19 cellular contexts compared by ENCODE assay signal in the genomic region with DNA sequence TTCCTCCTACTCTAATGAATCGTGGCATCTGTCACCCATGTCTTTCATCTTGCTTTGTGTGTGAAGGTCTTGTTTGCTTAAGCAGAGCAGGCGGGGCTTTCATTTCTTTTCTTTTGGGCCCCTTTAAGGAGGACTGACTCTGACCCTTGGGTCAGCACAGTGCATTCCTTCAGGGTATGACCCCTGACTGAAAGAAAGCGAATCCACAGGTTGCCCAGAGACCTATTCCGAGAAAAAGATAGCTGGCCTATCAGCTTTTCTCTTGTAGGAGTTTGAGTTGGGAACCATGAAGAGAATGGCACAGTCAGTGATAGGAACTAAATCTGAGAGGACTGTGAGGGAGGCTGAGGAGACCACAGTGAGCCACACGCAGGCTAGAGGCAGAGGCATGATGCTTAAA.
A peak's percentile ranks its signal among the peaks of the same experiment; 100 is the strongest.
DNase-seq lines count a peak whose midpoint lies in the region; ATAC-seq and TF ChIP-seq lines count a peak whose summit lies in the region.
"Had no signal": no experiment of that assay in that cellular context is flagged by ENCODE, and none has a peak within 500 bp of the region (broad histone marks: within the 10 kb centered on the region; RNA-seq: fewer than 3 reads in every experiment).

No MANE protein-coding gene starts in this region.

- no peak overlapping the region for H3K9ac ChIP-seq in DND-41 (ENCODE audit: low read depth, low read length)

- no peak for TF ChIP-seq EP300 in suprapubic skin (IDR thresholded peaks at IDR 0.05)

- no peaks in the 10 kb centered on the region for H3K4me1 ChIP-seq in DND-41 (ENCODE audit: insufficient read depth, low read length)
- H3K4me1 ChIP-seq in suprapubic skin = no peaks in the 10 kb centered on the region
- H3K4me1 ChIP-seq: Peyer's patch had no signal

- H3K4me1 Mint-ChIP-seq in mesothelial cell of epicardium (peaks cover 45% of the 10 kb centered on the region), progenitor cell of endocrine pancreas (ENCODE audit: low read depth) (peaks cover 50% of the 10 kb centered on the region)
- no peaks in the 10 kb centered on the region for H3K4me1 Mint-ChIP-seq in activated T-helper 17 cell treated with anti-CD3 and anti-CD28 coated beads, Interleukin-2, amount 50 U/mL, for 72 hours
- H3K4me1 Mint-ChIP-seq: B cell; CD4-positive, CD25-positive, alpha-beta regulatory T cell had no signal

- H3K9me3 Mint-ChIP-seq in mesothelial cell of epicardium (no peaks in the 10 kb centered on the region), progenitor cell of endocrine pancreas (ENCODE audit: low read depth) (peaks cover 10% of the 10 kb centered on the region)
- no peaks in the 10 kb centered on the region for H3K9me3 Mint-ChIP-seq in activated T-helper 17 cell treated with anti-CD3 and anti-CD28 coated beads, Interleukin-2, amount 50 U/mL, for 72 hours

- ATAC-seq in DND-41 (ENCODE audit: insufficient read depth, low read depth) = no peak
- ATAC-seq in activated T-helper 17 cell treated with anti-CD3 and anti-CD28 coated beads, Interleukin-2, amount 50 U/mL, for 72 hours (replicated peaks) = no peak

- no peaks in the 10 kb centered on the region for H4K20me1 ChIP-seq in DND-41 (ENCODE audit: insufficient read depth, low read length)

- intact Hi-C loops in dorsolateral prefrontal cortex (cut with DNase I) = no loop called here

- TF ChIP-seq CTCF in DND-41 (IDR thresholded peaks at IDR 0.05; ENCODE audit: borderline replicate concordance, extremely low read depth, low read length, poor library complexity, severe bottlenecking) (no peak), dorsolateral prefrontal cortex (IDR thresholded peaks at IDR 0.05 in 54 of 56, conservative IDR thresholded peaks at IDR 0.05 in 2 of 56; ENCODE audit: low read depth in 1 of 56, partially characterized antibody in 56 of 56) (no peak), mesothelial cell of epicardium (IDR thresholded peaks at IDR 0.05; ENCODE audit: unreplicated experiment) (no peak), progenitor cell of endocrine pancreas (IDR thresholded peaks at IDR 0.05; ENCODE audit: unreplicated experiment) (no peak), suprapubic skin (IDR thresholded peaks at IDR 0.05) (no peak)

- peaks cover 2% of the 10 kb centered on the region for H3K36me3 Mint-ChIP-seq in mesothelial cell of epicardium
- peaks cover 17% of the 10 kb centered on the region for H3K36me3 Mint-ChIP-seq in progenitor cell of endocrine pancreas (ENCODE audit: insufficient read depth)
- no peaks in the 10 kb centered on the region for H3K36me3 Mint-ChIP-seq in activated T-helper 17 cell treated with anti-CD3 and anti-CD28 coated beads, Interleukin-2, amount 50 U/mL, for 72 hours (ENCODE audit: low read depth)
- H3K36me3 Mint-ChIP-seq: CD4-positive, CD25-positive, alpha-beta regulatory T cell had no signal

- no peak for DNase-seq in DND-41
- no peak for DNase-seq in dorsolateral prefrontal cortex
- DNase-seq in mesothelial cell of epicardium (ENCODE audit: low spot score in 2 of 2, unreplicated experiment in 2 of 2) = no peak
- DNase-seq in progenitor cell of endocrine pancreas (ENCODE audit: low spot score, unreplicated experiment) = no peak
- no peak for DNase-seq in NCI-H524 (lab: John Stamatoyannopoulos, UW)
- no peak for DNase-seq in germinal center (ENCODE audit: low spot score)
- DNase-seq in suprapubic skin (ENCODE audit: low spot score in 2 of 2) = no peak
- DNase-seq: CD4-positive, CD25-positive, alpha-beta regulatory T cell; DMS153; GF-D8; KBM-7; NCI-H1105 treated with DMSO at 0.1 percent for 48 hours; NCI-H1694; NCI-H2081 treated with DMSO at 0.1 percent for 48 hours; NCI-H748 treated with DMSO at 0.1 percent for 48 hours; NK-92 treated with Interleukin-12 subunit alpha and Interleukin-12 subunit beta, amount 100 ng/mL, for 24 hours; Peyer's patch had no signal

- H3K27ac Mint-ChIP-seq in mesothelial cell of epicardium (peak overlapping the region; percentile 57), progenitor cell of endocrine pancreas (peak overlapping the region; percentile 33)
- no peak overlapping the region for H3K27ac Mint-ChIP-seq in activated T-helper 17 cell treated with anti-CD3 and anti-CD28 coated beads, Interleukin-2, amount 50 U/mL, for 72 hours
- H3K27ac Mint-ChIP-seq: B cell; CD4-positive, CD25-positive, alpha-beta regulatory T cell had no signal

- TF ChIP-seq POLR2A in suprapubic skin (IDR thresholded peaks at IDR 0.05) = no peak

- H2AFZ ChIP-seq in DND-41 (ENCODE audit: low read depth, low read length) = no peak overlapping the region

- H3K4me3 ChIP-seq in DND-41 (ENCODE audit: low read depth in 1 of 2, low read length in 2 of 2) (no peak overlapping the region), dorsolateral prefrontal cortex (no peak overlapping the region), suprapubic skin (no peak overlapping the region)
- H3K4me3 ChIP-seq: Peyer's patch had no signal

- H3K27me3 Mint-ChIP-seq in mesothelial cell of epicardium (ENCODE audit: low read depth) = no peaks in the 10 kb centered on the region
- H3K27me3 Mint-ChIP-seq in progenitor cell of endocrine pancreas = no peaks in the 10 kb centered on the region
- peaks cover 19% of the 10 kb centered on the region for H3K27me3 Mint-ChIP-seq in activated T-helper 17 cell treated with anti-CD3 and anti-CD28 coated beads, Interleukin-2, amount 50 U/mL, for 72 hours
- H3K27me3 Mint-ChIP-seq: B cell; CD4-positive, CD25-positive, alpha-beta regulatory T cell had no signal

- H3K36me3 ChIP-seq in DND-41 (ENCODE audit: insufficient read depth, low read length) = peaks cover 88% of the 10 kb centered on the region
- peaks cover 42% of the 10 kb centered on the region for H3K36me3 ChIP-seq in suprapubic skin

- H3K9me3 ChIP-seq in DND-41 (ENCODE audit: insufficient read depth, low read length, severe bottlenecking) = no peaks in the 10 kb centered on the region
- H3K9me3 ChIP-seq in suprapubic skin = no peaks in the 10 kb centered on the region
- H3K9me3 ChIP-seq: Peyer's patch had no signal

- H3K27me3 ChIP-seq in DND-41 (ENCODE audit: insufficient read depth, low read length, poor library complexity) (no peaks in the 10 kb centered on the region), dorsolateral prefrontal cortex (no peaks in the 10 kb centered on the region), suprapubic skin (no peaks in the 10 kb centered on the region)
- H3K27me3 ChIP-seq: Peyer's patch had no signal

- WGBS in suprapubic skin = 92% methylated on average over 5 of the region's 5 CpGs

- no peaks in the 10 kb centered on the region for H3K79me2 ChIP-seq in DND-41 (ENCODE audit: insufficient read depth, low read length)

- no peak overlapping the region for H3K4me2 ChIP-seq in DND-41 (ENCODE audit: insufficient read depth, low read length)

- H3K27ac ChIP-seq in DND-41 (ENCODE audit: low read length) = peak overlapping the region; percentile 35; the same call in 1 of the 2 replicates
- peak overlapping the region in 49 of 59 donors; percentile 3 to 90 (median 65) for H3K27ac ChIP-seq in dorsolateral prefrontal cortex
- no peak overlapping the region for H3K27ac ChIP-seq in suprapubic skin
- H3K27ac ChIP-seq: Peyer's patch had no signal

- no peak overlapping the region for H3K4me3 Mint-ChIP-seq in mesothelial cell of epicardium
- H3K4me3 Mint-ChIP-seq in progenitor cell of endocrine pancreas (ENCODE audit: low read depth) = no peak overlapping the region
- no peak overlapping the region for H3K4me3 Mint-ChIP-seq in activated T-helper 17 cell treated with anti-CD3 and anti-CD28 coated beads, Interleukin-2, amount 50 U/mL, for 72 hours
- H3K4me3 Mint-ChIP-seq: B cell; CD4-positive, CD25-positive, alpha-beta regulatory T cell had no signal
